Comparison of ENCODE assay signal across 32 cellular contexts in genomic region chr5:9354336-9355081, GRCh38.
"Had no signal": no experiment of that assay in that cellular context is flagged by ENCODE, and none has a peak within 500 bp of the region (broad histone marks: within the 10 kb centered on the region; RNA-seq: fewer than 3 reads in every experiment).

No MANE protein-coding gene starts in this region.

- H3K27ac Mint-ChIP-seq: activated naive CD4-positive, alpha-beta T cell treated with anti-CD3 and anti-CD28 coated beads for 36 hours; activated naive CD8-positive, alpha-beta T cell treated with anti-CD3 and anti-CD28 coated beads for 36 hours; activated T-helper 1 cell treated with anti-CD3 and anti-CD28 coated beads, Interleukin-12 subunit alpha, Interleukin-12 subunit beta, Interleukin-2, Interleukin-4 antibody, amounts not matched to agents 30 ng/mL and 10 ng/mL and 1 ng/mL, durations not matched to agents 14 hours and 24 hours and 36 hours; memory B cell; naive thymus-derived CD4-positive, alpha-beta T cell; T-helper 1 cell treated with Interleukin-12 subunit alpha and Interleukin-12 subunit beta and Interleukin-4 antibody, amounts not matched to agents 30 μg/mL and 1 μg/mL, for 36 hours had no signal

- H3K4me3 Mint-ChIP-seq: activated naive CD4-positive, alpha-beta T cell treated with anti-CD3 and anti-CD28 coated beads for 36 hours; activated naive CD8-positive, alpha-beta T cell treated with anti-CD3 and anti-CD28 coated beads for 36 hours; activated T-helper 1 cell treated with anti-CD3 and anti-CD28 coated beads, Interleukin-12 subunit alpha, Interleukin-12 subunit beta, Interleukin-2, Interleukin-4 antibody, amounts not matched to agents 30 ng/mL and 10 ng/mL and 1 ng/mL, durations not matched to agents 14 hours and 24 hours and 36 hours; memory B cell; naive thymus-derived CD4-positive, alpha-beta T cell; T-helper 1 cell treated with Interleukin-12 subunit alpha and Interleukin-12 subunit beta and Interleukin-4 antibody, amounts not matched to agents 30 μg/mL and 1 μg/mL, for 36 hours had no signal

- H3K36me3 Mint-ChIP-seq: activated naive CD8-positive, alpha-beta T cell treated with anti-CD3 and anti-CD28 coated beads for 36 hours; memory B cell; naive thymus-derived CD4-positive, alpha-beta T cell had no signal

- FAIRE-seq: TTC549 had no signal

- H3K27me3 Mint-ChIP-seq: activated naive CD8-positive, alpha-beta T cell treated with anti-CD3 and anti-CD28 coated beads for 36 hours; memory B cell; naive thymus-derived CD4-positive, alpha-beta T cell had no signal

- H3K4me3 ChIP-seq: adrenal gland, body of pancreas, cardiac muscle cell, coronary artery, dorsolateral prefrontal cortex, heart left ventricle, psoas muscle, right atrium auricular region, spleen, testis, transverse colon had no signal

- H3K4me1 Mint-ChIP-seq: activated naive CD8-positive, alpha-beta T cell treated with anti-CD3 and anti-CD28 coated beads for 36 hours; memory B cell; naive thymus-derived CD4-positive, alpha-beta T cell had no signal

- ATAC-seq: heart left ventricle; naive thymus-derived CD4-positive, alpha-beta T cell; psoas muscle had no signal

- DNase-seq: activated CD4-positive, alpha-beta T cell treated with anti-CD3 and anti-CD28 coated beads for 4 hours; activated CD4-positive, alpha-beta T cell treated with anti-CD3 and anti-CD28 coated beads, Interleukin-2, amount 50 U/mL, for 4 hours; activated CD8-positive, alpha-beta memory T cell treated with anti-CD3 and anti-CD28 coated beads, Interleukin-2, amount 50 U/mL, for 4 hours; activated effector memory CD4-positive, alpha-beta T cell treated with anti-CD3 and anti-CD28 coated beads, Interleukin-2, amount 50 U/mL, for 16 hours; activated naive CD4-positive, alpha-beta T cell treated with anti-CD3 and anti-CD28 coated beads for 36 hours; activated naive CD8-positive, alpha-beta T cell treated with anti-CD3 and anti-CD28 coated beads for 36 hours; activated T-cell treated with anti-CD3 and anti-CD28 coated beads, Interleukin-2, amount 50 U/mL, for 1 hour; adrenal gland; aorta; dorsolateral prefrontal cortex; effector memory CD4-positive, alpha-beta T cell; erythroblast; foreskin fibroblast; heart left ventricle; midbrain; naive thymus-derived CD4-positive, alpha-beta T cell; occipital lobe; psoas muscle; spleen; stimulated activated naive CD4-positive, alpha-beta T cell; SW 1271; T-helper 9 cell; testis; transverse colon had no signal

- H3K9me3 Mint-ChIP-seq: activated naive CD4-positive, alpha-beta T cell treated with anti-CD3 and anti-CD28 coated beads for 36 hours; activated T-helper 1 cell treated with anti-CD3 and anti-CD28 coated beads, Interleukin-12 subunit alpha, Interleukin-12 subunit beta, Interleukin-2, Interleukin-4 antibody, amounts not matched to agents 30 ng/mL and 10 ng/mL and 1 ng/mL, durations not matched to agents 14 hours and 24 hours and 36 hours; T-helper 1 cell treated with Interleukin-12 subunit alpha and Interleukin-12 subunit beta and Interleukin-4 antibody, amounts not matched to agents 30 μg/mL and 1 μg/mL, for 36 hours had no signal
